1 cellular context compared by ENCODE assay signal in genomic region chr2:36333350-36334012, GRCh38.
TF ChIP-seq lines count a peak whose summit lies in the region.

No MANE protein-coding gene starts in this region.

TF ChIP-seq in HepG2, 621 proteins besides CTCF, POLR2A, EP300 and RAD21 (continued from another document):
- TF ChIP-seq DRAP1 (CRISPR knock-in tag; IDR thresholded peaks at IDR 0.05) (no peak), TARDBP (CRISPR knock-in tag; IDR thresholded peaks at IDR 0.05) (no peak)
TF ChIP-seq in HepG2: peak in this region for 0.
